Comparison of ENCODE assay signal across 9 cellular contexts in genomic region chr14:73246387-73247150, GRCh38. TPM values are rescaled to one million over a fixed set of nuclear protein-coding genes. Genes with fewer than 3 reads are reported as not detected.
DNase-seq lines count a peak whose midpoint lies in the region; ATAC-seq and TF ChIP-seq lines count a peak whose summit lies in the region.
"Had no signal": no experiment of that assay in that cellular context is flagged by ENCODE, and none has a peak within 500 bp of the region (broad histone marks: within the 10 kb centered on the region; RNA-seq: fewer than 3 reads in every experiment).

No MANE protein-coding gene starts in this region.

- H3K27ac ChIP-seq in tibial nerve = peak overlapping the region in 3 of 4 donors; percentile 62 to 71 (median 64)
- H3K27ac ChIP-seq in gastroesophageal sphincter = no peak overlapping the region

- peak overlapping the region; percentile 77 for H3K4me3 Mint-ChIP-seq in activated T-cell treated with anti-CD3 and anti-CD28 coated beads, Interleukin-2, amount 50 U/mL, for 4 hours
- peak overlapping the region; percentile 73 for H3K4me3 Mint-ChIP-seq in activated T-helper 17 cell treated with anti-CD3 and anti-CD28 coated beads, Interleukin-2, amount 50 U/mL, for 72 hours
- no peak overlapping the region for H3K4me3 Mint-ChIP-seq in Caco-2 (ENCODE audit: unreplicated experiment)

- no peaks in the 10 kb centered on the region for H3K9me3 ChIP-seq in iPS-15b (ENCODE audit: control insufficient read depth, insufficient read depth, low read length)
- no peaks in the 10 kb centered on the region for H3K9me3 ChIP-seq in tibial nerve
- H3K9me3 ChIP-seq in gastroesophageal sphincter = no peaks in the 10 kb centered on the region
- no peaks in the 10 kb centered on the region for H3K9me3 ChIP-seq in Caco-2

- DNase-seq in activated T-cell treated with anti-CD3 and anti-CD28 coated beads, Interleukin-2, amount 50 U/mL, for 4 hours = no peak
- DNase-seq in activated T-cell treated with anti-CD3 and anti-CD28 coated beads, Interleukin-2, amount 50 U/mL, for 48 hours = no peak
- DNase-seq in tibial nerve (ENCODE audit: low spot score in 2 of 2) = no peak
- DNase-seq in Caco-2 = no peak
- no peak for DNase-seq in activated CD8-positive, alpha-beta memory T cell treated with anti-CD3 and anti-CD28 coated beads, Interleukin-2, amount 50 U/mL, for 4 hours
- DNase-seq: cortex of kidney had no signal

- H3K27me3 ChIP-seq in iPS-15b (ENCODE audit: control insufficient read depth, insufficient read depth, low read length) (peaks cover 2% of the 10 kb centered on the region), tibial nerve (no peaks in the 10 kb centered on the region), gastroesophageal sphincter (no peaks in the 10 kb centered on the region), Caco-2 (replicated peaks; ENCODE audit: control insufficient read depth, insufficient read depth, low read length) (no peaks in the 10 kb centered on the region)

- POLR2A ChIA-PET in Caco-2 (lab: Charles Lee) = no interaction called here

- H3K27me3 Mint-ChIP-seq in activated T-cell treated with anti-CD3 and anti-CD28 coated beads, Interleukin-2, amount 50 U/mL, for 4 hours (ENCODE audit: low read depth) = peaks cover 40% of the 10 kb centered on the region
- peaks cover 25% of the 10 kb centered on the region for H3K27me3 Mint-ChIP-seq in activated T-helper 17 cell treated with anti-CD3 and anti-CD28 coated beads, Interleukin-2, amount 50 U/mL, for 72 hours
- H3K27me3 Mint-ChIP-seq in Caco-2 (ENCODE audit: insufficient read depth, unreplicated experiment) = no peaks in the 10 kb centered on the region

- H3K4me1 ChIP-seq in iPS-15b (ENCODE audit: control insufficient read depth, insufficient read depth, low read length) (peaks cover 6% of the 10 kb centered on the region), tibial nerve (peaks cover 0 to 50% (median 26%) of the 10 kb centered on the region in 4 donors), gastroesophageal sphincter (peaks cover 0 to 24% (median 7%) of the 10 kb centered on the region in 3 donors), Caco-2 (no peaks in the 10 kb centered on the region)

- H3K9me3 Mint-ChIP-seq in activated T-cell treated with anti-CD3 and anti-CD28 coated beads, Interleukin-2, amount 50 U/mL, for 4 hours = no peaks in the 10 kb centered on the region
- H3K9me3 Mint-ChIP-seq in activated T-helper 17 cell treated with anti-CD3 and anti-CD28 coated beads, Interleukin-2, amount 50 U/mL, for 72 hours = no peaks in the 10 kb centered on the region
- no peaks in the 10 kb centered on the region for H3K9me3 Mint-ChIP-seq in Caco-2 (ENCODE audit: unreplicated experiment)

- H3K36me3 Mint-ChIP-seq in activated T-cell treated with anti-CD3 and anti-CD28 coated beads, Interleukin-2, amount 50 U/mL, for 4 hours (ENCODE audit: insufficient read depth) = no peaks in the 10 kb centered on the region
- H3K36me3 Mint-ChIP-seq in activated T-helper 17 cell treated with anti-CD3 and anti-CD28 coated beads, Interleukin-2, amount 50 U/mL, for 72 hours (ENCODE audit: low read depth) = no peaks in the 10 kb centered on the region
- H3K36me3 Mint-ChIP-seq in Caco-2 (ENCODE audit: insufficient read depth, unreplicated experiment) = no peaks in the 10 kb centered on the region

- TF ChIP-seq POLR2A in tibial nerve (IDR thresholded peaks at IDR 0.05) = no peak
- no peak for TF ChIP-seq POLR2A in gastroesophageal sphincter (IDR thresholded peaks at IDR 0.05)

- no peak overlapping the region for H3K9ac ChIP-seq in iPS-15b (ENCODE audit: low read depth, low read length)

- TF ChIP-seq CTCF in tibial nerve (IDR thresholded peaks at IDR 0.05) (no peak), gastroesophageal sphincter (IDR thresholded peaks at IDR 0.05) (no peak), Caco-2 (IDR thresholded peaks at IDR 0.05; ENCODE audit: insufficient read depth in 1 of 2, low read depth in 1 of 2, low read length in 1 of 2, severe bottlenecking in 1 of 2, unreplicated experiment in 1 of 2) (no peak)

- H3K36me3 ChIP-seq in iPS-15b (ENCODE audit: control insufficient read depth, insufficient read depth, low read length) = peaks cover 4% of the 10 kb centered on the region
- H3K36me3 ChIP-seq in tibial nerve = peaks cover 0 to 20% (median 0%) of the 10 kb centered on the region in 3 donors
- H3K36me3 ChIP-seq in gastroesophageal sphincter = peaks cover 0 to 38% of the 10 kb centered on the region in 2 donors
- H3K36me3 ChIP-seq in Caco-2 (ENCODE audit: control insufficient read depth, insufficient read depth, low read length) = no peaks in the 10 kb centered on the region

- 67 to 68% methylated on average over 18 of the region's 18 CpGs for WGBS in tibial nerve, 2 donors
- 65 to 68% methylated on average over 7 of the region's 18 CpGs for WGBS in gastroesophageal sphincter (ENCODE audit: low coverage in 1 of 2), 2 donors

- no peak for TF ChIP-seq EP300 in tibial nerve (IDR thresholded peaks at IDR 0.05)
- no peak for TF ChIP-seq EP300 in gastroesophageal sphincter (IDR thresholded peaks at IDR 0.05)

- H3K27ac Mint-ChIP-seq in activated T-helper 17 cell treated with anti-CD3 and anti-CD28 coated beads, Interleukin-2, amount 50 U/mL, for 72 hours = peak overlapping the region; percentile 77
- H3K27ac Mint-ChIP-seq in Caco-2 (ENCODE audit: unreplicated experiment) = no peak overlapping the region

- CTCF ChIA-PET in Caco-2 (lab: Charles Lee) = no interaction called here

- intact Hi-C loops in Caco-2 (cut with micrococcal nuclease; ENCODE audit: unreplicated experiment) = no loop called here

- peaks cover 20% of the 10 kb centered on the region for H3K4me1 Mint-ChIP-seq in activated T-cell treated with anti-CD3 and anti-CD28 coated beads, Interleukin-2, amount 50 U/mL, for 4 hours (ENCODE audit: low read depth)
- H3K4me1 Mint-ChIP-seq in activated T-helper 17 cell treated with anti-CD3 and anti-CD28 coated beads, Interleukin-2, amount 50 U/mL, for 72 hours = peaks cover 23% of the 10 kb centered on the region
- H3K4me1 Mint-ChIP-seq in Caco-2 (ENCODE audit: low read depth, unreplicated experiment) = no peaks in the 10 kb centered on the region

- no TSS peak for BruUV-seq in Caco-2 (replicated peaks; lab: Mats Ljungman, UMichigan)

- peak overlapping the region; percentile 55 for H3K4me3 ChIP-seq in iPS-15b (ENCODE audit: low read depth, low read length)
- H3K4me3 ChIP-seq in tibial nerve = peak overlapping the region; percentile 42 to 60 (median 51)
- peak overlapping the region in 1 of 2 donors; percentile 48 for H3K4me3 ChIP-seq in gastroesophageal sphincter
- no peak overlapping the region for H3K4me3 ChIP-seq in Caco-2 (ENCODE audit: low read depth, low read length)

- no peak for ATAC-seq in activated T-cell treated with anti-CD3 and anti-CD28 coated beads, Interleukin-2, amount 50 U/mL, for 4 hours
- ATAC-seq in activated T-helper 17 cell treated with anti-CD3 and anti-CD28 coated beads, Interleukin-2, amount 50 U/mL, for 72 hours (replicated peaks) = no peak
- no peak for ATAC-seq in gastroesophageal sphincter

RNA-seq across cellular contexts. Expression of gene PAPLN, which starts 9.3 kb away (rescaled TPM):
- under 1 TPM; 0.08 to 0.19 (median 0.18) TPM for total RNA-seq in activated T-cell treated with anti-CD3 and anti-CD28 coated beads, Interleukin-2, amount 50 U/mL, for 4 hours
- 1 to 10 TPM in 1 of 2 donors, under 1 TPM in 1; 0.19 to 1.1 TPM for total RNA-seq in activated T-helper 17 cell treated with anti-CD3 and anti-CD28 coated beads, Interleukin-2, amount 50 U/mL, for 72 hours
- total RNA-seq in tibial nerve = 100 to 1,000 TPM in 3 of 4 donors, 10 to 100 TPM in 1; 96.6 to 314 (median 206) TPM
- total RNA-seq in gastroesophageal sphincter = 10 to 100 TPM; 13.4 to 47.7 (median 28.2) TPM
- total RNA-seq in Caco-2 (2022) = 2.7 and 3.0 TPM in 2 replicates

Comparison
In these comparisons a context has a peak if more than half of its experiments do, and no peak if none do; other contexts are left out.
1. H3K27ac ChIP-seq: peak in tibial nerve (3 of 4); none in gastroesophageal sphincter (0 of 4).